In genomic region chr9:1048853-1049252, GRCh38 we compare ENCODE assay signal across 20 cellular contexts. TPM values are rescaled to one million over a fixed set of nuclear protein-coding genes. Genes with fewer than 3 reads are reported as not detected.
DNase-seq lines count a peak whose midpoint lies in the region; ATAC-seq and TF ChIP-seq lines count a peak whose summit lies in the region.
"Had no signal": no experiment of that assay in that cellular context is flagged by ENCODE, and none has a peak within 500 bp of the region (broad histone marks: within the 10 kb centered on the region; RNA-seq: fewer than 3 reads in every experiment).

No MANE protein-coding gene starts in this region.

- no peak for TF ChIP-seq EP300 in tibial nerve (IDR thresholded peaks at IDR 0.05)

- intact Hi-C loops in left ventricle myocardium inferior (cut with micrococcal nuclease) = no loop called here
- intact Hi-C loops in right cardiac atrium (cut with DNase I) = no loop called here

- DNase-seq in left ventricle myocardium inferior (no peak), right cardiac atrium (no peak), tibial nerve (ENCODE audit: low spot score in 2 of 2) (no peak)
- DNase-seq in activated naive CD8-positive, alpha-beta T cell treated with anti-CD3 and anti-CD28 coated beads, Interleukin-2, amount 50 U/mL, for 24 hours = no peak
- DNase-seq in natural killer cell treated with Interleukin-12 subunit alpha and Interleukin-12 subunit beta and Interleukin-15 and Interleukin-18, amount 100 ng/mL, for 72 hours (ENCODE audit: low spot score) = no peak
- DNase-seq: cerebellar nuclear complex; foreskin melanocyte; HCEC 1CT; IMR-90; NCI-H1048; sigmoid colon; stimulated activated CD4-positive, alpha-beta T cell treated with anti-CD3 and anti-CD28 coated beads, Interleukin-4, amount 100 ng/mL, for 24 hours; T-helper 9 cell had no signal

- no peak overlapping the region for H3K27ac Mint-ChIP-seq in activated naive CD8-positive, alpha-beta T cell treated with anti-CD3 and anti-CD28 coated beads, Interleukin-2, amount 50 U/mL, for 24 hours
- H3K27ac Mint-ChIP-seq in natural killer cell treated with Interleukin-12 subunit alpha and Interleukin-12 subunit beta and Interleukin-15 and Interleukin-18, amount 100 ng/mL, for 72 hours = no peak overlapping the region

- peak overlapping the region; percentile 77 for H3K4me3 Mint-ChIP-seq in activated naive CD8-positive, alpha-beta T cell treated with anti-CD3 and anti-CD28 coated beads, Interleukin-2, amount 50 U/mL, for 24 hours
- H3K4me3 Mint-ChIP-seq in natural killer cell treated with Interleukin-12 subunit alpha and Interleukin-12 subunit beta and Interleukin-15 and Interleukin-18, amount 100 ng/mL, for 72 hours = peak overlapping the region; percentile 88

- no peaks in the 10 kb centered on the region for H3K9me3 ChIP-seq in left ventricle myocardium inferior (replicated peaks)
- H3K9me3 ChIP-seq in right cardiac atrium (ENCODE audit: control insufficient read depth, low read length) = no peaks in the 10 kb centered on the region
- H3K9me3 ChIP-seq in tibial nerve = no peaks in the 10 kb centered on the region
- H3K9me3 ChIP-seq: sigmoid colon, vagina had no signal

- H3K4me3 ChIP-seq in left ventricle myocardium inferior (peak overlapping the region; percentile 61), right cardiac atrium (ENCODE audit: low read length) (no peak overlapping the region), tibial nerve (peak overlapping the region in 2 of 4 donors; percentile 6 to 53)

- WGBS in right cardiac atrium = 10% methylated on average over 15 of the region's 15 CpGs
- 30 to 34% methylated on average over 15 of the region's 15 CpGs for WGBS in tibial nerve, 2 donors

- TF ChIP-seq CTCF in left ventricle myocardium inferior (IDR thresholded peaks at IDR 0.05; ENCODE audit: borderline replicate concordance) = no peak
- no peak for TF ChIP-seq CTCF in tibial nerve (IDR thresholded peaks at IDR 0.05)

- H3K9me3 Mint-ChIP-seq in activated naive CD8-positive, alpha-beta T cell treated with anti-CD3 and anti-CD28 coated beads, Interleukin-2, amount 50 U/mL, for 24 hours = peaks cover 6% of the 10 kb centered on the region
- no peaks in the 10 kb centered on the region for H3K9me3 Mint-ChIP-seq in natural killer cell treated with Interleukin-12 subunit alpha and Interleukin-12 subunit beta and Interleukin-15 and Interleukin-18, amount 100 ng/mL, for 72 hours

- H3K36me3 ChIP-seq in left ventricle myocardium inferior = no peaks in the 10 kb centered on the region
- no peaks in the 10 kb centered on the region for H3K36me3 ChIP-seq in tibial nerve
- H3K36me3 ChIP-seq: BLaER1, sigmoid colon, vagina had no signal

- H3K27ac ChIP-seq in left ventricle myocardium inferior (replicated peaks) (no peak overlapping the region), right cardiac atrium (ENCODE audit: low read length) (no peak overlapping the region), tibial nerve (no peak overlapping the region)
- H3K27ac ChIP-seq: BLaER1, sigmoid colon, vagina had no signal

- H3K36me3 Mint-ChIP-seq in activated naive CD8-positive, alpha-beta T cell treated with anti-CD3 and anti-CD28 coated beads, Interleukin-2, amount 50 U/mL, for 24 hours (ENCODE audit: low read depth) = peaks cover 4% of the 10 kb centered on the region
- H3K36me3 Mint-ChIP-seq in natural killer cell treated with Interleukin-12 subunit alpha and Interleukin-12 subunit beta and Interleukin-15 and Interleukin-18, amount 100 ng/mL, for 72 hours = peaks cover 14% of the 10 kb centered on the region

- H3K27me3 ChIP-seq in left ventricle myocardium inferior (ENCODE audit: low read depth) (peaks cover 100% of the 10 kb centered on the region), right cardiac atrium (ENCODE audit: control insufficient read depth, insufficient read depth) (no peaks in the 10 kb centered on the region), tibial nerve (peaks cover 4 to 99% of the 10 kb centered on the region in 2 donors)
- H3K27me3 ChIP-seq: vagina had no signal

- peaks cover 86% of the 10 kb centered on the region for H3K27me3 Mint-ChIP-seq in activated naive CD8-positive, alpha-beta T cell treated with anti-CD3 and anti-CD28 coated beads, Interleukin-2, amount 50 U/mL, for 24 hours
- peaks cover 59 to 67% of the 10 kb centered on the region in 2 donors for H3K27me3 Mint-ChIP-seq in natural killer cell treated with Interleukin-12 subunit alpha and Interleukin-12 subunit beta and Interleukin-15 and Interleukin-18, amount 100 ng/mL, for 72 hours

- peaks cover 76% of the 10 kb centered on the region for H3K4me1 ChIP-seq in left ventricle myocardium inferior
- H3K4me1 ChIP-seq in right cardiac atrium (ENCODE audit: control insufficient read depth, insufficient read depth, low read length) = peaks cover 6% of the 10 kb centered on the region
- peaks cover 0 to 85% (median 16%) of the 10 kb centered on the region in 4 donors for H3K4me1 ChIP-seq in tibial nerve

- no peak for ATAC-seq in right cardiac atrium
- ATAC-seq in activated naive CD8-positive, alpha-beta T cell treated with anti-CD3 and anti-CD28 coated beads, Interleukin-2, amount 50 U/mL, for 24 hours = no peak
- no peak for ATAC-seq in natural killer cell treated with Interleukin-12 subunit alpha and Interleukin-12 subunit beta and Interleukin-15 and Interleukin-18, amount 100 ng/mL, for 72 hours
- no peak for ATAC-seq in HG03095 (IDR thresholded peaks at IDR 0.05; ENCODE audit: unreplicated experiment)
- no peak for ATAC-seq in GM21717 (IDR thresholded peaks at IDR 0.05; ENCODE audit: unreplicated experiment)

- TF ChIP-seq POLR2A in tibial nerve (IDR thresholded peaks at IDR 0.05) = no peak

- peaks cover 59% of the 10 kb centered on the region for H3K4me1 Mint-ChIP-seq in activated naive CD8-positive, alpha-beta T cell treated with anti-CD3 and anti-CD28 coated beads, Interleukin-2, amount 50 U/mL, for 24 hours
- H3K4me1 Mint-ChIP-seq in natural killer cell treated with Interleukin-12 subunit alpha and Interleukin-12 subunit beta and Interleukin-15 and Interleukin-18, amount 100 ng/mL, for 72 hours (ENCODE audit: low read depth in 2 of 2) = peaks cover 41 to 49% of the 10 kb centered on the region in 2 donors

RNA-seq across cellular contexts. Expression of gene DMRT2, which starts 1.3 kb away (rescaled TPM):
- total RNA-seq in left ventricle myocardium inferior = not detected
- total RNA-seq in right cardiac atrium = not detected
- 0.09 TPM for polyA plus RNA-seq in right cardiac atrium
- total RNA-seq in natural killer cell treated with Interleukin-12 subunit alpha and Interleukin-12 subunit beta and Interleukin-15 and Interleukin-18, amount 100 ng/mL, for 72 hours = not detected
- total RNA-seq in tibial nerve = 10 to 100 TPM in 1 of 4 donors, 1 to 10 TPM in 3; 3.1 to 11.7 (median 6.4) TPM
- total RNA-seq: activated CD8-positive, alpha-beta memory T cell treated with anti-CD3 and anti-CD28 coated beads for 36 hours; endothelial cell of umbilical vein; IMR-90; RPMI7951 had no signal
- polyA plus RNA-seq: endothelial cell of umbilical vein, IMR-90 had no signal
